ENCODE assay signal across 11 cellular contexts in the genomic region with DNA sequence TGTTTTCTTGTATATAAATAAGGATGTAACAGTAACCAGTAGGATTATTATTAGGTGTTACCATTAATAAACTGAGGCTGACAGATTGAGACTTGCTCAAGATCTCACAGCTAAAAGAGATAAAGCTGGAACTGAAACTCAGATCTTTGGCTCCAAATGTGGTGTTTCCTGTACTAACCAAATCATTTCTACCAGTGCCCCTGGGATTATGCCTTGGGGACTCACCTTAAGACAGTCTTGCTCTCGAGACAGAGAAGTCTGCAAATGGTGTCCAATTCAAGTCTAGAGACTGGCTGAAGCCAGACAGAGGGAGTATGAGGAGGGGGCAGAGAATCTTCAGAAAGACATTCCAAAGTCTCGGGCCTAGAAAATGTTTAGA. TPM values are rescaled to one million over a fixed set of nuclear protein-coding genes. Genes with fewer than 3 reads are reported as not detected.
DNase-seq lines count a peak whose midpoint lies in the region; ATAC-seq, FAIRE-seq and TF ChIP-seq lines count a peak whose summit lies in the region.
"Had no signal": no experiment of that assay in that cellular context is flagged by ENCODE, and none has a peak within 500 bp of the region (broad histone marks: within the 10 kb centered on the region; RNA-seq: fewer than 3 reads in every experiment).

No MANE protein-coding gene starts in this region.

- H3K4me3 ChIP-seq in K562 (peak overlapping the region; percentile 35; the same call in 1 of the 2 replicates), suprapubic skin (peak overlapping the region; percentile 39), mesendoderm (ENCODE audit: low read length) (no peak overlapping the region)
- H3K4me3 ChIP-seq: lung had no signal

- H3K27me3 ChIP-seq in K562 (ENCODE audit: control insufficient read depth in 2 of 2, insufficient read depth in 2 of 2, low read length in 2 of 2) (no peaks in the 10 kb centered on the region), suprapubic skin (no peaks in the 10 kb centered on the region), mesendoderm (ENCODE audit: insufficient read depth, low read length, poor library complexity) (no peaks in the 10 kb centered on the region)

- peaks cover 46% of the 10 kb centered on the region for H3K4me1 Mint-ChIP-seq in activated T-cell treated with anti-CD3 and anti-CD28 coated beads, Interleukin-2, amount 50 U/mL, for 24 hours (ENCODE audit: low read depth)

- no peak overlapping the region for H3K4ac ChIP-seq in mesendoderm (ENCODE audit: low read depth, low read length)

- WGBS in K562 (ENCODE audit: insufficient coverage, low coverage, missing lambda C conversion rate): 16% methylated on average over 2 of the region's 2 CpGs
- WGBS in suprapubic skin: 45% methylated on average over 2 of the region's 2 CpGs
- no CpG with 5 or more reads among the region's 2 CpGs for WGBS in mesendoderm (ENCODE audit: extremely low coverage, insufficient coverage, low lambda C conversion rate)

- peak overlapping the region; percentile 80 for H3K27ac ChIP-seq in K562 (ENCODE audit: extremely low read depth, low read depth, low read length)
- H3K27ac ChIP-seq in suprapubic skin: peak overlapping the region; percentile 54
- H3K27ac ChIP-seq in mesendoderm (ENCODE audit: low read depth, low read length): no peak overlapping the region
- H3K27ac ChIP-seq: VCaP had no signal

- H3K79me2 ChIP-seq in K562 (ENCODE audit: control insufficient read depth, insufficient read depth, low read length): peaks cover 45% of the 10 kb centered on the region
- no peaks in the 10 kb centered on the region for H3K79me2 ChIP-seq in mesendoderm (ENCODE audit: control insufficient read depth, insufficient read depth, low read length)

- H3K9ac ChIP-seq in K562 (ENCODE audit: insufficient read depth in 1 of 2, low read depth in 2 of 2, low read length in 2 of 2): peak overlapping the region in 1 of 2 experiments; percentile 48; a peak in 2 of 4 replicates
- H3K9ac ChIP-seq in mesendoderm (ENCODE audit: low read length): no peak overlapping the region

- POLR2A ChIA-PET in K562 (lab: Yijun Ruan, JAX): interaction anchor here (0.9 to 1.6 kb wide), 2 partner anchors 18 to 20 kb away, joined by 3 to 7 read pairs; no protein-coding TSS in a partner anchor

- H4K8ac ChIP-seq in mesendoderm (ENCODE audit: low read depth, low read length): no peak overlapping the region

- TF ChIP-seq RAD21 in K562 (CRISPR knock-in tag; conservative IDR thresholded peaks at IDR 0.05 in 1 of 2, IDR thresholded peaks at IDR 0.05 in 1 of 2): no peak

- no peak overlapping the region for H2BK15ac ChIP-seq in mesendoderm (replicated peaks; ENCODE audit: low read depth)

- H2BK5ac ChIP-seq in mesendoderm (ENCODE audit: low read length): no peak overlapping the region

- peak overlapping the region; percentile 83 for H3K4me2 ChIP-seq in K562 (ENCODE audit: insufficient read depth, low read length)
- no peak overlapping the region for H3K4me2 ChIP-seq in mesendoderm (ENCODE audit: low read length)

- FAIRE-seq in K562 (lab: Jason Lieb, UNC): no peak

- H3K56ac ChIP-seq in mesendoderm (ENCODE audit: low read length): no peak overlapping the region

- TF ChIP-seq EP300 in K562 (IDR thresholded peaks at IDR 0.05; ENCODE audit: low read length) (no peak), suprapubic skin (IDR thresholded peaks at IDR 0.05) (no peak)

- BruUV-seq in K562 (replicated peaks; lab: Mats Ljungman, UMichigan): no TSS peak

- CTCF ChIA-PET in K562 (lab: Yijun Ruan, JAX; ENCODE audit: low intra/inter-chr PET ratio): no interaction called here

- no peak overlapping the region for H3K23ac ChIP-seq in mesendoderm (ENCODE audit: low read length)

- H3K4me1 ChIP-seq in K562 (replicated peaks in 1 of 2; ENCODE audit: control insufficient read depth in 2 of 2, insufficient read depth in 2 of 2, low read length in 2 of 2) (peaks cover 11 to 49% of the 10 kb centered on the region in 2 experiments), suprapubic skin (no peaks in the 10 kb centered on the region), mesendoderm (ENCODE audit: control insufficient read depth, low read depth, low read length) (no peaks in the 10 kb centered on the region)

- peaks cover 45% of the 10 kb centered on the region for H3K36me3 Mint-ChIP-seq in activated T-cell treated with anti-CD3 and anti-CD28 coated beads, Interleukin-2, amount 50 U/mL, for 24 hours (ENCODE audit: low read depth)

- H3K27me3 Mint-ChIP-seq in activated T-cell treated with anti-CD3 and anti-CD28 coated beads, Interleukin-2, amount 50 U/mL, for 24 hours: no peaks in the 10 kb centered on the region

- H3K9me3 Mint-ChIP-seq in activated T-cell treated with anti-CD3 and anti-CD28 coated beads, Interleukin-2, amount 50 U/mL, for 24 hours: peaks cover 12% of the 10 kb centered on the region

- H3K9me3 ChIP-seq in K562 (replicated peaks; ENCODE audit: control insufficient read depth, insufficient read depth, low read depth, low read length) (no peaks in the 10 kb centered on the region; the same call in 1 of the 2 replicates), suprapubic skin (no peaks in the 10 kb centered on the region)

- H3K9me1 ChIP-seq in K562 (ENCODE audit: control insufficient read depth, insufficient read depth, low read length): no peaks in the 10 kb centered on the region

- intact Hi-C loops in K562 (cut with micrococcal nuclease): no loop called here

- no peak overlapping the region for H2AK5ac ChIP-seq in mesendoderm (ENCODE audit: low read length)

- H3K18ac ChIP-seq in mesendoderm (ENCODE audit: low read length): no peak overlapping the region

- DNase-seq in activated T-cell treated with anti-CD3 and anti-CD28 coated beads, Interleukin-2, amount 50 U/mL, for 24 hours: no peak
- DNase-seq in activated T-cell treated with anti-CD3 and anti-CD28 coated beads, Interleukin-2, amount 50 U/mL, for 48 hours: no peak
- DNase-seq in K562 (ENCODE audit: extremely low read depth in 1 of 4, low spot score in 3 of 4) (peak in 1 of 4 experiments; percentile 5), suprapubic skin (ENCODE audit: low spot score in 2 of 2) (no peak), mesendoderm (no peak), GOT3 (lab: John Stamatoyannopoulos, UW) (no peak)
- DNase-seq: NCI-H1694 treated with DMSO at 0.1 percent for 48 hours had no signal

- peak overlapping the region; percentile 88 for H3K4me3 Mint-ChIP-seq in activated T-cell treated with anti-CD3 and anti-CD28 coated beads, Interleukin-2, amount 50 U/mL, for 24 hours

- TF ChIP-seq CTCF in K562 (IDR thresholded peaks at IDR 0.05 in 2 of 3, conservative IDR thresholded peaks at IDR 0.05 in 1 of 3; ENCODE audit: insufficient read depth in 2 of 3, low read depth in 1 of 3, low read length in 3 of 3) (no peak), suprapubic skin (IDR thresholded peaks at IDR 0.05) (no peak)

- H2AFZ ChIP-seq in K562 (ENCODE audit: low read depth, low read length): peak overlapping the region; percentile 91

- H4K5ac ChIP-seq in mesendoderm (ENCODE audit: low read length): no peak overlapping the region

- in situ Hi-C loops in K562 (cut with MboI): no loop called here

- no peaks in the 10 kb centered on the region for H3K36me3 ChIP-seq in K562 (ENCODE audit: control insufficient read depth, insufficient read depth, low read length)
- no peaks in the 10 kb centered on the region for H3K36me3 ChIP-seq in suprapubic skin
- no peaks in the 10 kb centered on the region for H3K36me3 ChIP-seq in mesendoderm (ENCODE audit: control insufficient read depth, insufficient read depth, low read length)

- peak overlapping the region; percentile 99 for H3K27ac Mint-ChIP-seq in activated T-cell treated with anti-CD3 and anti-CD28 coated beads, Interleukin-2, amount 50 U/mL, for 24 hours

- no peak for TF ChIP-seq POLR2A in K562 (conservative IDR thresholded peaks at IDR 0.05)
- no peak for TF ChIP-seq POLR2A in suprapubic skin (IDR thresholded peaks at IDR 0.05)

- ATAC-seq in HG03432 (IDR thresholded peaks at IDR 0.05; ENCODE audit: unreplicated experiment) (peak; percentile 39), K562 (no peak), HG02973 (IDR thresholded peaks at IDR 0.05; ENCODE audit: unreplicated experiment) (no peak)

- no peaks in the 10 kb centered on the region for H3K79me1 ChIP-seq in mesendoderm (ENCODE audit: low read length)

- H2BK120ac ChIP-seq in mesendoderm (ENCODE audit: low read depth, low read length): no peak overlapping the region

- no peaks in the 10 kb centered on the region for H4K20me1 ChIP-seq in K562 (replicated peaks; ENCODE audit: control insufficient read depth, insufficient read depth, low read length)

TF ChIP-seq in K562, 482 proteins besides CTCF, POLR2A, EP300 and RAD21 (continues in another document):
- TF ChIP-seq GABPB1 (CRISPR knock-in tag; IDR thresholded peaks at IDR 0.05) (0 out of 2 replicates have a peak, but pooled peaks have one; percentile 4), NR2C2 (CRISPR knock-in tag; IDR thresholded peaks at IDR 0.05) (no peak), NR2C2 (tag; IDR thresholded peaks at IDR 0.05) (peak; percentile 41; the same call in 1 of the 2 replicates)
- TF ChIP-seq, protein P1, sequence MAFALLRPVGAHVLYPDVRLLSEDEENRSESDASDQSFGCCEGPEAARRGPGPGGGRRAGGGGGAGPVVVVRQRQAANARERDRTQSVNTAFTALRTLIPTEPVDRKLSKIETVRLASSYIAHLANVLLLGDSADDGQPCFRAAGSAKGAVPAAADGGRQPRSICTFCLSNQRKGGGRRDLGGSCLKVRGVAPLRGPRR (CRISPR knock-in tag; IDR thresholded peaks at IDR 0.05): no peak

RNA-seq across cellular contexts. Expression of a gene that starts 0.6 kb away (rescaled TPM):
- 62.6 and 66.9 TPM in 2 replicates for total RNA-seq in K562 (2011; cell fraction: chromatin; rRNA removed; ENCODE audit: low replicate concordance)
- 68.4 and 75.0 TPM in 2 replicates for total RNA-seq in K562 (2011; cell fraction: nucleolus; rRNA removed)
- 78.3 and 90.2 TPM in 2 replicates for total RNA-seq in K562 (2011; cell fraction: nucleoplasm; rRNA removed)
- 63.5 and 79.5 TPM in 2 replicates for total RNA-seq in K562 (2014; rRNA removed)
- 105 and 109 TPM in 2 replicates for total RNA-seq in K562 (2014; rRNA removed; fragmentation: Illumina TruSeq; extraction: Trizol)
- 206 and 220 TPM in 2 replicates for total RNA-seq in K562 (2015; rRNA removed; fragmentation: Illumina TruSeq; extraction: Trizol)
- total RNA-seq in K562 (2021): 68.2 and 79.5 TPM in 2 replicates
- polyA plus RNA-seq in K562 (2011; rRNA removed): 144 and 443 TPM in 2 replicates
- polyA plus RNA-seq in K562 (2011; cell fraction: cytosol; rRNA removed): 92.6 and 440 TPM in 2 replicates
- polyA plus RNA-seq in K562 (2011; cell fraction: nucleus; rRNA removed): 106 and 451 TPM in 2 replicates
- 148 and 187 TPM in 2 replicates for polyA plus RNA-seq in K562 (2012)
- polyA plus RNA-seq in K562 (2014; fragmentation: Illumina TruSeq; extraction: Trizol): 121 and 131 TPM in 2 replicates
- 100 to 1,000 TPM; 161 to 172 TPM for polyA plus RNA-seq in K562 (2014; fragmentation: Nextera tagmentation; extraction: Ambion mirVana)
- polyA plus RNA-seq in K562 (2014; rRNA removed): 106 and 112 TPM in 2 replicates
- polyA minus RNA-seq in K562 (2011; rRNA and poly(A)+ RNA removed): 164 and 437 TPM in 2 replicates
- polyA minus RNA-seq in K562 (2011; cell fraction: cytosol; rRNA and poly(A)+ RNA removed): 36.6 and 74.4 TPM in 2 replicates
- polyA minus RNA-seq in K562 (2011; cell fraction: nucleus; rRNA and poly(A)+ RNA removed): 21.5 and 140 TPM in 2 replicates
- total RNA-seq in suprapubic skin: 10 to 100 TPM in 2 of 4 donors, 1 to 10 TPM in 2; 6.2 to 11.1 (median 9.3) TPM
- polyA plus RNA-seq in mesendoderm (2013, experiment 1 of 2): 0.32 TPM
- polyA plus RNA-seq in mesendoderm (2013, experiment 2 of 2): 0.31 TPM

Comparison
In these comparisons a context has a peak if more than half of its experiments do, and no peak if none do; other contexts are left out.
1. RNA of a gene that starts 0.6 kb away (total RNA-seq): 62.6 to 220 TPM in K562; 6.2 to 11.1 TPM in suprapubic skin; every median in the first group is over 4 times any median in the second.